In the genomic region with DNA sequence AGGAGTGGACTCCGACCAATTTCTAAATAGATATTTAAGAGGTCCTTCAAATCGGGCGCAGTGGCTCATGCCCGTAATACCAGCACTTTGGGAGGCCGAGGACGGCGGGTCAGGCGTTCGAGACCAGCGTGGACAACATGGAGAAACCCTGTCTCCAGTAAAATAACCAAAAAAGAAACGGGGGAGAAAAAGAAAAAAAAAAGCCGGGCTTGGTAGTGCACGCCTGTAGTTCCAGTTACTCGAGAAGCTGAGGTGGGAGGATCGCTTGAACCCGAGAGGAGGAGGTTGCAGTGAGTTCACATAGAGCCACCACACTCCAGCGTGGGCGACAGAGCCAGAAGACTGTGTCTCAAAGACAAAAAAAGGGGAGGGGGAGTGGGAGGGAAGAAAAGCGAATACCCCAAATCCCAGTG, we compare ENCODE assay signal across 8 cellular contexts. TPM values are rescaled to one million over a fixed set of nuclear protein-coding genes. Genes with fewer than 3 reads are reported as not detected.
DNase-seq lines count a peak whose midpoint lies in the region; ATAC-seq and TF ChIP-seq lines count a peak whose summit lies in the region.

No MANE protein-coding gene starts in this region.

- H3K4me3 ChIP-seq in AG09309 (ENCODE audit: control insufficient read depth, low read depth, low read length) (peak overlapping the region; percentile 28), breast epithelium (peak overlapping the region; percentile 46 to 74 (median 61)), right lobe of liver (peak overlapping the region; percentile 4 to 62 (median 59)), suprapubic skin (peak overlapping the region; percentile 61)

- intact Hi-C loops in breast epithelium (cut with DNase I; ENCODE audit: low total_unique reads) (no loop called here), right lobe of liver (cut with DNase I) (no loop called here)

- H3K9me3 ChIP-seq in breast epithelium (no peaks in the 10 kb centered on the region), right lobe of liver (no peaks in the 10 kb centered on the region), suprapubic skin (no peaks in the 10 kb centered on the region)

- H3K27me3 ChIP-seq in breast epithelium (no peaks in the 10 kb centered on the region), right lobe of liver (no peaks in the 10 kb centered on the region), suprapubic skin (no peaks in the 10 kb centered on the region)

- DNase-seq in AG09309 (ENCODE audit: low read depth) = no peak
- peak; percentile 77 for DNase-seq in NCI-H146 (lab: John Stamatoyannopoulos, UW)
- no peak for DNase-seq in breast epithelium (ENCODE audit: low spot score in 2 of 2)
- DNase-seq in right lobe of liver = no peak
- DNase-seq in suprapubic skin (ENCODE audit: low spot score in 2 of 2) = no peak
- DNase-seq in 8988T = no peak
- DNase-seq in NCI-H1092 (lab: John Stamatoyannopoulos, UW) = no peak

- TF ChIP-seq CTCF in AG09309 (IDR thresholded peaks at IDR 0.05; ENCODE audit: control insufficient read depth, insufficient read depth, low read depth, low read length, missing control alignments) = no peak
- TF ChIP-seq CTCF in breast epithelium (IDR thresholded peaks at IDR 0.05) = no peak
- TF ChIP-seq CTCF in right lobe of liver (IDR thresholded peaks at IDR 0.05) = no peak
- TF ChIP-seq CTCF in suprapubic skin (IDR thresholded peaks at IDR 0.05) = no peak

- H3K27ac ChIP-seq in breast epithelium (peak overlapping the region; percentile 92 to 94), right lobe of liver (peak overlapping the region; percentile 65 to 80 (median 75)), suprapubic skin (peak overlapping the region; percentile 87)

- TF ChIP-seq POLR2A in breast epithelium (IDR thresholded peaks at IDR 0.05) (no peak), right lobe of liver (IDR thresholded peaks at IDR 0.05) (no peak), suprapubic skin (IDR thresholded peaks at IDR 0.05) (no peak)

- ATAC-seq in right lobe of liver (peak; percentile 3 to 14 (median 10)), HG02973 (IDR thresholded peaks at IDR 0.05; ENCODE audit: unreplicated experiment) (no peak)

- WGBS in right lobe of liver (ENCODE audit: insufficient coverage, low coverage, low lambda C conversion rate, missing lambda C conversion rate) = 5% methylated on average over 19 of the region's 19 CpGs
- WGBS in suprapubic skin = 6% methylated on average over 19 of the region's 19 CpGs

- H3K36me3 ChIP-seq in breast epithelium (no peaks in the 10 kb centered on the region), right lobe of liver (no peaks in the 10 kb centered on the region), suprapubic skin (no peaks in the 10 kb centered on the region)

- TF ChIP-seq EP300 in suprapubic skin (IDR thresholded peaks at IDR 0.05) = no peak

- no peaks in the 10 kb centered on the region for H3K4me1 ChIP-seq in breast epithelium
- peaks cover 0 to 16% (median 4%) of the 10 kb centered on the region in 4 donors for H3K4me1 ChIP-seq in right lobe of liver
- H3K4me1 ChIP-seq in suprapubic skin = peaks cover 27% of the 10 kb centered on the region

RNA-seq across cellular contexts. Expression of a gene that starts 53.3 kb away (rescaled TPM):
- total RNA-seq in breast epithelium = 1 to 10 TPM; 5.6 to 9.4 (median 8.6) TPM
- 10 to 100 TPM in 5 of 6 experiments, 1 to 10 TPM in 1; 8.9 to 20.7 (median 15.8) TPM for total RNA-seq in right lobe of liver
- total RNA-seq in suprapubic skin = 1 to 10 TPM; 2.1 to 4.2 (median 3.6) TPM
